In the genomic region with DNA sequence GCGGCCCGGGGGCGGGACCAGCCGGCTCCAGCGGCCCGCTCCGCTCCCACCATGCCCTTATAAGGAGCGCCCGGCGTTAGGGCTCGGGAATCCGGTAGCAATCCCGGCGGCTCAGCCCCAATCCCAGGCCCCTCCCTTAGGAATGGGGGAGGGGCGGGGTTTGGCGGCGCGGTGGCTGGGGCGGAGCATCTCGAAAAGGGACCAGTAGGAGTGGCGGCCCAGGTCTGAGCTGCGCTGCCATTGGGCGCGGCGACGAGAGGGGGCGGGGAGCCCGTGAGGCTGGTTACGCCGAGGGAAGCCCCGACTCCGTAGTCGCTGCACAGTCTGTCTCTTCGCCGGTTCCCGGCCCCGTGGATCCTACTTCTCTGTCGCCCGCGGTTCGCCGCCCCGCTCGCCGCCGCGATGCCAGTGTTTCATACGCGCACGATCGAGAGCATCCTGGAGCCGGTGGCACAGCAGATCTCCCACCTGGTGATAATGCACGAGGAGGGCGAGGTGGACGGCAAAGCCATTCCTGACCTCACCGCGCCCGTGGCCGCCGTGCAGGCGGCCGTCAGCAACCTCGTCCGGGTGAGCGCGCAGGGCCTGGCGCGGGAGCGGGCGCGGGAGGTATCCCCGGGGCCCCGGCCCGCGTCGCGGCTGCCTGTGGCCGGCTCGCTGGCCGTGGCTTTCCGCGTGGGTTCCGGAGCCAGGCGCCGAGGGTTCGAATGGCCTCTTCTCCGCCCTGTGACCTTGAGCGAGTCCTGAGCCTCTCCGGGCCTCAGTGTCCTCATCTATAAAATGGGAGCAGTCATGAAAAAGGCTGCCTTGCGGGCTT, we compare ENCODE assay signal across 8 cellular contexts. TPM values are rescaled to one million over a fixed set of nuclear protein-coding genes. Genes with fewer than 3 reads are reported as not detected.
DNase-seq lines count a peak whose midpoint lies in the region; ATAC-seq and TF ChIP-seq lines count a peak whose summit lies in the region.

A gene (plus strand): TSS at position 311 of the 817 bp plus-strand sequence. CDS start 92 bp downstream, at position 403.

- peak within 1 kb of the TSS; percentile 86 to 93 for H3K27ac ChIP-seq in left lung

- peaks cover 11 to 56% of the 10 kb centered on the region in 2 donors for H3K4me1 ChIP-seq in left lung

- peak within 1 kb of the TSS; percentile 95 for H3K4me3 Mint-ChIP-seq in dendritic cell treated with granulocyte-macrophage colony-stimulating factor and Interleukin-4, amounts not matched to agents 40 ng/mL and 50 ng/mL, for 4 days

- H3K4me1 Mint-ChIP-seq in dendritic cell treated with granulocyte-macrophage colony-stimulating factor and Interleukin-4, amounts not matched to agents 40 ng/mL and 50 ng/mL, for 4 days (ENCODE audit: low read depth) = peaks cover 73% of the 10 kb centered on the region

- H3K9me3 Mint-ChIP-seq in dendritic cell treated with granulocyte-macrophage colony-stimulating factor and Interleukin-4, amounts not matched to agents 40 ng/mL and 50 ng/mL, for 4 days = no peaks in the 10 kb centered on the region

- H3K36me3 ChIP-seq in left lung = no peaks in the 10 kb centered on the region

- DNase-seq in C1 segment of cervical spinal cord (lab: John Stamatoyannopoulos, UW) = peak; percentile 71 to 98 (median 91)
- peak; percentile 89 for DNase-seq in NCI-H748 treated with DMSO at 0.1 percent for 48 hours (lab: John Stamatoyannopoulos, UW)
- DNase-seq in activated CD4-positive, alpha-beta T cell treated with anti-CD3 and anti-CD28 coated beads, Interleukin-2, amount 50 U/mL, for 24 hours (ENCODE audit: low read depth in 1 of 2, low spot score in 1 of 2) = peak; percentile 82 to 91
- peak; percentile 98 to 99 for DNase-seq in left lung
- peak; percentile 90 to 93 for DNase-seq in stimulated activated CD4-positive, alpha-beta T cell treated with anti-CD3 and anti-CD28 coated beads, Interleukin-2, amount 100 ng/mL, for 48 hours

- TF ChIP-seq CTCF in left lung (IDR thresholded peaks at IDR 0.05) = peak in 1 of 2 donors; percentile 10

- no peaks in the 10 kb centered on the region for H3K27me3 Mint-ChIP-seq in dendritic cell treated with granulocyte-macrophage colony-stimulating factor and Interleukin-4, amounts not matched to agents 40 ng/mL and 50 ng/mL, for 4 days

- ATAC-seq in GM19372 (IDR thresholded peaks at IDR 0.05; ENCODE audit: low read depth, unreplicated experiment) = peak; percentile 99
- ATAC-seq in HG03558 (IDR thresholded peaks at IDR 0.05; ENCODE audit: extremely low read depth, unreplicated experiment) = peak; percentile 95
- ATAC-seq in left lung = peak; percentile 95

- H3K27me3 ChIP-seq in left lung = no peaks in the 10 kb centered on the region

- H3K9me3 ChIP-seq in left lung = no peaks in the 10 kb centered on the region

- H3K27ac Mint-ChIP-seq in dendritic cell treated with granulocyte-macrophage colony-stimulating factor and Interleukin-4, amounts not matched to agents 40 ng/mL and 50 ng/mL, for 4 days = peak within 1 kb of the TSS; percentile 84

- intact Hi-C loops in dendritic cell treated with granulocyte-macrophage colony-stimulating factor and Interleukin-4, amounts not matched to agents 40 ng/mL and 50 ng/mL, for 4 days (cut with micrococcal nuclease) = loop anchor here (2.0 kb wide), 1 partner anchor 41 kb away; no protein-coding TSS in a partner anchor
- intact Hi-C loops in left lung (cut with DNase I) = no loop called here

- peaks cover 55% of the 10 kb centered on the region for H3K36me3 Mint-ChIP-seq in dendritic cell treated with granulocyte-macrophage colony-stimulating factor and Interleukin-4, amounts not matched to agents 40 ng/mL and 50 ng/mL, for 4 days (ENCODE audit: low read depth)

- peak within 1 kb of the TSS; percentile 84 to 99 for H3K4me3 ChIP-seq in left lung

RNA-seq across cellular contexts. Expression of the gene that starts here (rescaled TPM):
- 100 to 1,000 TPM; 179 to 195 TPM for total RNA-seq in left lung

Comparison
In these comparisons a context has a peak if more than half of its experiments do, and no peak if none do; other contexts are left out.
1. Peak in every context shown above with its lines: DNase-seq, ATAC-seq, H3K4me3 ChIP-seq and H3K27ac ChIP-seq.